In genomic region chr22:20750461-20751184, GRCh38 we compare ENCODE assay signal across 8 cellular contexts. TPM values are rescaled to one million over a fixed set of nuclear protein-coding genes. Genes with fewer than 3 reads are reported as not detected.
A peak's percentile ranks its signal among the peaks of the same experiment; 100 is the strongest.
DNase-seq lines count a peak whose midpoint lies in the region; ATAC-seq, FAIRE-seq and TF ChIP-seq lines count a peak whose summit lies in the region.
"Had no signal": no experiment of that assay in that cellular context is flagged by ENCODE, and none has a peak within 500 bp of the region (broad histone marks: within the 10 kb centered on the region; RNA-seq: fewer than 3 reads in every experiment).

No MANE protein-coding gene starts in this region.

- no peak overlapping the region for H3K4me3 ChIP-seq in psoas muscle

- TF ChIP-seq RAD21 in Ishikawa (IDR thresholded peaks at IDR 0.05; ENCODE audit: low read depth): no peak

- H3K4me1 ChIP-seq in psoas muscle: peaks cover 13% of the 10 kb centered on the region

- H3K27me3 ChIP-seq in psoas muscle (ENCODE audit: insufficient read depth in 3 of 3, low read length in 2 of 3): no peaks in the 10 kb centered on the region

- DNase-seq in GM18507 (ENCODE audit: extremely low spot score, insufficient read length, low read depth): peak; percentile 52
- peak; percentile 63 for DNase-seq in activated CD8-positive, alpha-beta memory T cell treated with anti-CD3 and anti-CD28 coated beads, Interleukin-2, amount 50 U/mL, for 48 hours
- peak; percentile 53 for DNase-seq in fibroblast of the conjunctiva (ENCODE audit: low read depth)
- DNase-seq in psoas muscle: peak; percentile 82 to 89
- DNase-seq in NCI-H1436 treated with DMSO at 0.1 percent for 48 hours (lab: John Stamatoyannopoulos, UW): no peak
- DNase-seq in GF-D8 (lab: John Stamatoyannopoulos, UW): no peak

- no peak for TF ChIP-seq EP300 in Ishikawa (IDR thresholded peaks at IDR 0.05; ENCODE audit: borderline replicate concordance)

- intact Hi-C loops in psoas muscle (cut with DNase I): no loop called here

- H3K36me3 ChIP-seq in psoas muscle (ENCODE audit: insufficient read depth in 1 of 2, low read depth in 1 of 2): peaks cover 0 to 69% of the 10 kb centered on the region in 2 donors

- TF ChIP-seq CTCF in psoas muscle (IDR thresholded peaks at IDR 0.05): no peak

- FAIRE-seq in GM18507 (lab: Jason Lieb, UNC): peak; percentile 89

- ATAC-seq in psoas muscle: peak; percentile 93 to 98 (median 98)

- no peaks in the 10 kb centered on the region for H3K9me3 ChIP-seq in psoas muscle

- H3K27ac ChIP-seq in psoas muscle: peak overlapping the region; percentile 62

- 36 to 49% (median 40%) methylated on average over 9 of the region's 9 CpGs for WGBS in psoas muscle, 3 donors

TF ChIP-seq in Ishikawa, 13 proteins besides CTCF, POLR2A, EP300 and RAD21:
- TF ChIP-seq NFIC (IDR thresholded peaks at IDR 0.05) (peak; percentile 50), CREB1 (IDR thresholded peaks at IDR 0.05; ENCODE audit: low read depth) (no peak)

RNA-seq across cellular contexts. Expression of gene SERPIND1, which starts 23.3 kb away (rescaled TPM):
- not detected for total RNA-seq in psoas muscle
- under 1 TPM; 0.03 to 0.12 (median 0.07) TPM for polyA plus RNA-seq in psoas muscle
- total RNA-seq: T-helper 1 cell treated with Interleukin-12 subunit alpha and Interleukin-12 subunit beta and Interleukin-4 antibody, amounts not matched to agents 30 ng/mL and 1 ng/mL, for 36 hours had no signal

Comparison
In these comparisons a context has a peak if more than half of its experiments do, and no peak if none do; other contexts are left out.
1. DNase-seq: peak in GM18507 (single experiment), activated CD8-positive, alpha-beta memory T cell treated with anti-CD3 and anti-CD28 coated beads, Interleukin-2, amount 50 U/mL, for 48 hours (single experiment), fibroblast of the conjunctiva (single experiment) and psoas muscle (2 of 2); none in NCI-H1436 treated with DMSO at 0.1 percent for 48 hours (single experiment) and GF-D8 (single experiment).